18 cellular contexts compared by ENCODE assay signal in the genomic region with DNA sequence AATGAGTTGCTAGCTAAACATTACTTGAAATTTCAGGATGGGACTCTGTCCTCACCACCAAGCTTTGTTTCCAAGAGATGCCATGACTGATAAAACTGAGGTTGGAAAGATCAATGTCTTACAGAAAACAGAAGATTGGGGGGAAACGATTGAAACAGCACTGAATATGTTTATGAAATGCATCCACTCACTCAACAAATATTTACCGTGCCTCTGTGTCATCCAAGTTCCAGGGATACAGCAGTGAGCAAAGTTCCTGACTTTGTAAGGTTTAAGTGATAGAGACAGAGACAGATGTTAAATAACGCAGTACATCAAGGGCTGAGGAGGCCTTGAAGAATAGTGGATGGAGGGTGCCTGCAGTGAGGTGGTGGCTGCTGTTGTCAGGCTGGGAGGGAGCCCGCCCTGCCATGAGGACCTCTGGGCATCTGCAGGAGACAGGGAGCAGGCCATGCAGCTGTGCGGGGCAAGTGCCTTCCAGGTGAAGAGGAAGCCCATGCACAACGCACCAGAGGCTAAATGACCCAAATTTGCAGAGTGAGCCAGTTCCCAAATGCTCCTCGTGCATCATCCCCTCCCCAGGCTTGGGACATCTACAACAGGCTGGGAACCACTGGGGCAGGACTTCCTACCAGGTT.
"Had no signal": no experiment of that assay in that cellular context is flagged by ENCODE, and none has a peak within 500 bp of the region (broad histone marks: within the 10 kb centered on the region; RNA-seq: fewer than 3 reads in every experiment).

No MANE protein-coding gene starts in this region.

- H3K9ac ChIP-seq: neural progenitor cell had no signal

- H3K27ac Mint-ChIP-seq: activated CD4-positive, alpha-beta T cell treated with anti-CD3 and anti-CD28 coated beads, Interleukin-2, amount 10 ng/mL, durations not matched to agents 7 days and 5 days; activated naive CD8-positive, alpha-beta T cell treated with anti-CD3 and anti-CD28 coated beads, Interleukin-2, amount 10 ng/mL, durations not matched to agents 7 days and 5 days; activated T-cell treated with anti-CD3 and anti-CD28 coated beads, Interleukin-2, amount 50 U/mL, for 72 hours; neural progenitor cell; stimulated activated effector memory CD8-positive, alpha-beta T cell treated with anti-CD3 and anti-CD28 coated beads, Interleukin-12 subunit alpha, Interleukin-12 subunit beta, amount 100 ng/mL, for 72 hours had no signal

- H3K4me3 ChIP-seq: lower lobe of right lung, neural progenitor cell, ovary, thoracic aorta, upper lobe of right lung had no signal

- H3K9me3 Mint-ChIP-seq: activated naive CD8-positive, alpha-beta T cell treated with anti-CD3 and anti-CD28 coated beads, Interleukin-2, amount 10 ng/mL, durations not matched to agents 7 days and 5 days; activated T-cell treated with anti-CD3 and anti-CD28 coated beads, Interleukin-2, amount 50 U/mL, for 72 hours; dendritic cell treated with granulocyte-macrophage colony-stimulating factor and Interleukin-4, amounts not matched to agents 40 ng/mL and 50 ng/mL, for 4 days; neural progenitor cell; stimulated activated effector memory CD8-positive, alpha-beta T cell treated with anti-CD3 and anti-CD28 coated beads, Interleukin-12 subunit alpha, Interleukin-12 subunit beta, amount 100 ng/mL, for 72 hours had no signal

- H3K4me3 Mint-ChIP-seq: activated CD4-positive, alpha-beta T cell treated with anti-CD3 and anti-CD28 coated beads, Interleukin-2, amount 10 ng/mL, durations not matched to agents 7 days and 5 days; activated naive CD8-positive, alpha-beta T cell treated with anti-CD3 and anti-CD28 coated beads, Interleukin-2, amount 10 ng/mL, durations not matched to agents 7 days and 5 days; activated T-cell treated with anti-CD3 and anti-CD28 coated beads, Interleukin-2, amount 50 U/mL, for 72 hours; dendritic cell treated with granulocyte-macrophage colony-stimulating factor and Interleukin-4, amounts not matched to agents 40 ng/mL and 50 ng/mL, for 4 days; neural progenitor cell; stimulated activated effector memory CD8-positive, alpha-beta T cell treated with anti-CD3 and anti-CD28 coated beads, Interleukin-12 subunit alpha, Interleukin-12 subunit beta, amount 100 ng/mL, for 72 hours had no signal

- H3K4me2 ChIP-seq: neural progenitor cell had no signal

- H3K9me3 ChIP-seq: lower lobe of right lung, ovary, thoracic aorta, upper lobe of right lung had no signal

- ATAC-seq: activated T-cell treated with anti-CD3 and anti-CD28 coated beads, Interleukin-2, amount 50 U/mL, for 72 hours; lower lobe of right lung; stimulated activated effector memory CD8-positive, alpha-beta T cell treated with anti-CD3 and anti-CD28 coated beads, Interleukin-12 subunit alpha, Interleukin-12 subunit beta, amount 100 ng/mL, for 72 hours; upper lobe of right lung had no signal

- DNase-seq: activated CD4-positive, alpha-beta T cell treated with anti-CD3 and anti-CD28 coated beads, Interleukin-2, amount 10 ng/mL, durations not matched to agents 7 days and 5 days; activated CD8-positive, alpha-beta memory T cell treated with anti-CD3 and anti-CD28 coated beads, Interleukin-2, amount 50 U/mL, for 48 hours; activated gamma-delta T cell treated with Interleukin-2 at 50 U/mL for 16 hours; activated naive CD8-positive, alpha-beta T cell treated with anti-CD3 and anti-CD28 coated beads, Interleukin-2, amount 10 ng/mL, durations not matched to agents 7 days and 5 days; activated T-cell treated with anti-CD3 and anti-CD28 coated beads, Interleukin-2, amount 50 U/mL, for 72 hours; anterior cingulate cortex; brain microvascular endothelial cell; effector memory CD4-positive, alpha-beta T cell; foreskin melanocyte; kidney glomerular epithelial cell; lower lobe of right lung; midbrain; ovary; upper lobe of right lung had no signal

- H2AFZ ChIP-seq: neural progenitor cell had no signal

- H3K36me3 Mint-ChIP-seq: stimulated activated effector memory CD8-positive, alpha-beta T cell treated with anti-CD3 and anti-CD28 coated beads, Interleukin-12 subunit alpha, Interleukin-12 subunit beta, amount 100 ng/mL, for 72 hours had no signal

- H3K27me3 Mint-ChIP-seq: activated CD4-positive, alpha-beta T cell treated with anti-CD3 and anti-CD28 coated beads, Interleukin-2, amount 10 ng/mL, durations not matched to agents 7 days and 5 days; activated naive CD8-positive, alpha-beta T cell treated with anti-CD3 and anti-CD28 coated beads, Interleukin-2, amount 10 ng/mL, durations not matched to agents 7 days and 5 days; dendritic cell treated with granulocyte-macrophage colony-stimulating factor and Interleukin-4, amounts not matched to agents 40 ng/mL and 50 ng/mL, for 4 days had no signal

- H3K27me3 ChIP-seq: brain microvascular endothelial cell, neural progenitor cell, ovary, upper lobe of right lung had no signal

- H3K27ac ChIP-seq: brain microvascular endothelial cell, lower lobe of right lung, neural progenitor cell, ovary, thoracic aorta, upper lobe of right lung had no signal

- H3K36me3 ChIP-seq: brain microvascular endothelial cell, lower lobe of right lung, neural progenitor cell, ovary, thoracic aorta, upper lobe of right lung had no signal

- H3K4me1 ChIP-seq: neural progenitor cell had no signal
